Comparison of ENCODE assay signal across 8 cellular contexts in genomic region chr2:131104487-131105155, GRCh38. TPM values are rescaled to one million over a fixed set of nuclear protein-coding genes. Genes with fewer than 3 reads are reported as not detected.
DNase-seq lines count a peak whose midpoint lies in the region; ATAC-seq and TF ChIP-seq lines count a peak whose summit lies in the region.

No MANE protein-coding gene starts in this region.

- H3K9me3 ChIP-seq in fibroblast of lung (ENCODE audit: control insufficient read depth, insufficient read depth, low read depth, low read length) (no peaks in the 10 kb centered on the region), tibial artery (no peaks in the 10 kb centered on the region)

- H3K27me3 ChIP-seq in fibroblast of lung (ENCODE audit: control insufficient read depth, insufficient read depth, low read length) (no peaks in the 10 kb centered on the region), tibial artery (no peaks in the 10 kb centered on the region)

- no peaks in the 10 kb centered on the region for H3K9me3 Mint-ChIP-seq in activated T-cell treated with anti-CD3 and anti-CD28 coated beads, Interleukin-2, amount 50 U/mL, for 4 hours
- no peaks in the 10 kb centered on the region for H3K9me3 Mint-ChIP-seq in nephron progenitor cell

- H2AFZ ChIP-seq in fibroblast of lung (ENCODE audit: low read length): peak overlapping the region; percentile 82

- peak; percentile 66 for ATAC-seq in GM21367 (IDR thresholded peaks at IDR 0.05; ENCODE audit: unreplicated experiment)
- ATAC-seq in activated T-cell treated with anti-CD3 and anti-CD28 coated beads, Interleukin-2, amount 50 U/mL, for 4 hours: peak; percentile 65 to 67

- H3K4me3 Mint-ChIP-seq in activated T-cell treated with anti-CD3 and anti-CD28 coated beads, Interleukin-2, amount 50 U/mL, for 4 hours: peak overlapping the region; percentile 89
- H3K4me3 Mint-ChIP-seq in nephron progenitor cell: peak overlapping the region; percentile 94

- H3K4me2 ChIP-seq in fibroblast of lung (ENCODE audit: extremely low read depth, insufficient read depth, low read length): peak overlapping the region; percentile 98

- TF ChIP-seq CTCF in fibroblast of lung (conservative IDR thresholded peaks at IDR 0.05 in 1 of 2, IDR thresholded peaks at IDR 0.05 in 1 of 2; ENCODE audit: low read depth in 1 of 2, low read length in 2 of 2): no peak
- no peak for TF ChIP-seq CTCF in nephron progenitor cell (IDR thresholded peaks at IDR 0.05)
- no peak for TF ChIP-seq CTCF in tibial artery (IDR thresholded peaks at IDR 0.05)

- H3K4me1 Mint-ChIP-seq in activated T-cell treated with anti-CD3 and anti-CD28 coated beads, Interleukin-2, amount 50 U/mL, for 4 hours (ENCODE audit: low read depth): peaks cover 44% of the 10 kb centered on the region
- peaks cover 29% of the 10 kb centered on the region for H3K4me1 Mint-ChIP-seq in nephron progenitor cell

- H3K36me3 ChIP-seq in fibroblast of lung (ENCODE audit: control insufficient read depth, insufficient read depth, low read length) (no peaks in the 10 kb centered on the region), tibial artery (no peaks in the 10 kb centered on the region)

- peaks cover 9% of the 10 kb centered on the region for H3K4me1 ChIP-seq in fibroblast of lung (ENCODE audit: control insufficient read depth, extremely low read depth, insufficient read depth, low read length)
- H3K4me1 ChIP-seq in tibial artery: peaks cover 0 to 34% (median 20%) of the 10 kb centered on the region in 4 donors

- peaks cover 6% of the 10 kb centered on the region for H3K36me3 Mint-ChIP-seq in activated T-cell treated with anti-CD3 and anti-CD28 coated beads, Interleukin-2, amount 50 U/mL, for 4 hours (ENCODE audit: insufficient read depth)
- H3K36me3 Mint-ChIP-seq in nephron progenitor cell (ENCODE audit: low read depth): peaks cover 12% of the 10 kb centered on the region

- DNase-seq in DMS 273 (lab: John Stamatoyannopoulos, UW; ENCODE audit: unreplicated experiment) (peak; percentile 93), HK-2 (ENCODE audit: unreplicated experiment) (peak; percentile 57), NOMO-1 treated with dmso at 0.1 percent for 144 hours (lab: John Stamatoyannopoulos, UW; ENCODE audit: unreplicated experiment) (peak; percentile 88), fibroblast of lung (ENCODE audit: low read depth in 2 of 2) (peak; percentile 65 to 85), nephron progenitor cell (no peak), tibial artery (peak; percentile 76 to 78)
- peak; percentile 45 for DNase-seq in activated T-cell treated with anti-CD3 and anti-CD28 coated beads, Interleukin-2, amount 50 U/mL, for 4 hours

- intact Hi-C loops in tibial artery (cut with DNase I; ENCODE audit: low total_unique reads): no loop called here

- H3K27ac ChIP-seq in fibroblast of lung (ENCODE audit: insufficient read depth, low read length) (peak overlapping the region; percentile 85), tibial artery (peak overlapping the region; percentile 90 to 91)

- peak overlapping the region; percentile 83 for H3K27ac Mint-ChIP-seq in nephron progenitor cell

- no peaks in the 10 kb centered on the region for H3K27me3 Mint-ChIP-seq in activated T-cell treated with anti-CD3 and anti-CD28 coated beads, Interleukin-2, amount 50 U/mL, for 4 hours (ENCODE audit: low read depth)
- H3K27me3 Mint-ChIP-seq in nephron progenitor cell (ENCODE audit: low read depth, poor library complexity): peaks cover 4% of the 10 kb centered on the region

- no peaks in the 10 kb centered on the region for H4K20me1 ChIP-seq in fibroblast of lung (ENCODE audit: control insufficient read depth, extremely low read depth, insufficient read depth, low read length)

- H3K4me3 ChIP-seq in fibroblast of lung (replicated peaks in 1 of 4; ENCODE audit: control extremely low read depth in 1 of 4, insufficient read depth in 1 of 4, low read depth in 3 of 4, low read length in 4 of 4): peak overlapping the region; percentile 74 to 97 (median 90)
- peak overlapping the region; percentile 86 to 88 for H3K4me3 ChIP-seq in tibial artery

- peak overlapping the region; percentile 93 for H3K9ac ChIP-seq in fibroblast of lung (ENCODE audit: insufficient read depth, low read length)

- peaks cover 43% of the 10 kb centered on the region for H3K79me2 ChIP-seq in fibroblast of lung (ENCODE audit: control insufficient read depth, insufficient read depth, low read length)

RNA-seq across cellular contexts. Expression of gene PLEKHB2, which starts 0.5 kb away (rescaled TPM):
- 10 to 100 TPM; 55.6 to 61.1 (median 57.7) TPM for total RNA-seq in activated T-cell treated with anti-CD3 and anti-CD28 coated beads, Interleukin-2, amount 50 U/mL, for 4 hours
- 75.8 and 94.0 TPM in 2 replicates for total RNA-seq in fibroblast of lung
- polyA plus RNA-seq in fibroblast of lung: 79.6 and 86.0 TPM in 2 replicates
- polyA plus RNA-seq in fibroblast of lung (2012): 48.9 and 51.7 TPM in 2 replicates
- polyA minus RNA-seq in fibroblast of lung (ENCODE audit: low replicate concordance): 74.7 and 131 TPM in 2 replicates

RNA-seq across cellular contexts. Expression of gene FAM168B, which starts 11.4 kb away (rescaled TPM):
- total RNA-seq in activated T-cell treated with anti-CD3 and anti-CD28 coated beads, Interleukin-2, amount 50 U/mL, for 4 hours: 100 to 1,000 TPM; 101 to 111 (median 107) TPM
- total RNA-seq in fibroblast of lung: 71.2 and 79.1 TPM in 2 replicates
- polyA plus RNA-seq in fibroblast of lung: 87.8 and 95.8 TPM in 2 replicates
- 62.2 and 65.9 TPM in 2 replicates for polyA plus RNA-seq in fibroblast of lung (2012)
- 176 and 199 TPM in 2 replicates for polyA minus RNA-seq in fibroblast of lung (ENCODE audit: low replicate concordance)
